Comparison of ENCODE assay signal across 22 cellular contexts in genomic region chr10:3418041-3418760, GRCh38.
DNase-seq lines count a peak whose midpoint lies in the region; ATAC-seq and TF ChIP-seq lines count a peak whose summit lies in the region.
"Had no signal": no experiment of that assay in that cellular context is flagged by ENCODE, and none has a peak within 500 bp of the region (broad histone marks: within the 10 kb centered on the region; RNA-seq: fewer than 3 reads in every experiment).

No MANE protein-coding gene starts in this region.

- H2AFZ ChIP-seq in SK-N-SH (ENCODE audit: low read depth), result peak overlapping the region; percentile 8; the same call in 1 of the 2 replicates
- no peak overlapping the region for H2AFZ ChIP-seq in osteoblast (ENCODE audit: low read length)
- H2AFZ ChIP-seq: GM23248 had no signal

- H3K9me3 ChIP-seq in SK-N-SH (no peaks in the 10 kb centered on the region), osteoblast (ENCODE audit: low read depth, low read length) (no peaks in the 10 kb centered on the region)
- H3K9me3 ChIP-seq: BLaER1 had no signal

- no peak overlapping the region for H3K4me3 ChIP-seq in SK-N-SH (ENCODE audit: low read depth in 2 of 2, low read length in 1 of 2)
- H3K4me3 ChIP-seq in fibroblast of villous mesenchyme (ENCODE audit: low read depth, low read length), result no peak overlapping the region
- no peak overlapping the region for H3K4me3 ChIP-seq in osteoblast (ENCODE audit: insufficient read depth, low read length)
- H3K4me3 ChIP-seq: BLaER1, GM12878, GM23248 had no signal

- H3K27me3 ChIP-seq in SK-N-SH (ENCODE audit: insufficient read depth) (no peaks in the 10 kb centered on the region), osteoblast (ENCODE audit: insufficient read depth, low read length) (peaks cover 17% of the 10 kb centered on the region)
- H3K27me3 ChIP-seq: BLaER1 had no signal

- H3K4me3 Mint-ChIP-seq in natural killer cell treated with Interleukin-12 subunit alpha and Interleukin-12 subunit beta and Interleukin-15 and Interleukin-18, amount 100 ng/mL, for 72 hours, result no peak overlapping the region
- H3K4me3 Mint-ChIP-seq: CD8-positive, alpha-beta T cell; HFFc6 had no signal

- WGBS in SK-N-SH (ENCODE audit: low lambda C conversion rate), result 81% methylated on average over 13 of the region's 13 CpGs

- no peak overlapping the region for H3K4me2 ChIP-seq in SK-N-SH
- no peak overlapping the region for H3K4me2 ChIP-seq in osteoblast (ENCODE audit: insufficient read depth, low read length)
- H3K4me2 ChIP-seq: BLaER1, KMS-11 had no signal

- no peak for TF ChIP-seq EP300 in SK-N-SH (IDR thresholded peaks at IDR 0.05; ENCODE audit: borderline replicate concordance in 1 of 2, low read depth in 1 of 2, low read length in 1 of 2)

- TF ChIP-seq CTCF in SK-N-SH (IDR thresholded peaks at IDR 0.05), result no peak
- no peak for TF ChIP-seq CTCF in fibroblast of villous mesenchyme (IDR thresholded peaks at IDR 0.05; ENCODE audit: insufficient read depth, low read depth, low read length)
- no peak for TF ChIP-seq CTCF in osteoblast (IDR thresholded peaks at IDR 0.05; ENCODE audit: extremely low read depth, low read depth, low read length)

- no peaks in the 10 kb centered on the region for H3K9me3 Mint-ChIP-seq in natural killer cell treated with Interleukin-12 subunit alpha and Interleukin-12 subunit beta and Interleukin-15 and Interleukin-18, amount 100 ng/mL, for 72 hours
- H3K9me3 Mint-ChIP-seq: CD8-positive, alpha-beta T cell; HFFc6 had no signal

- H3K27ac ChIP-seq in SK-N-SH (ENCODE audit: low read depth in 2 of 2, low read length in 1 of 2) (no peak overlapping the region), osteoblast (ENCODE audit: low read depth, low read length) (no peak overlapping the region)
- H3K27ac ChIP-seq: BLaER1, GM23248, KMS-11 had no signal

- no peaks in the 10 kb centered on the region for H3K9me2 ChIP-seq in SK-N-SH

- peaks cover 0 to 13% of the 10 kb centered on the region in 2 donors for H3K27me3 Mint-ChIP-seq in natural killer cell treated with Interleukin-12 subunit alpha and Interleukin-12 subunit beta and Interleukin-15 and Interleukin-18, amount 100 ng/mL, for 72 hours

- H3K79me2 ChIP-seq in SK-N-SH (ENCODE audit: insufficient read depth), result no peaks in the 10 kb centered on the region
- no peaks in the 10 kb centered on the region for H3K79me2 ChIP-seq in osteoblast (ENCODE audit: insufficient read depth, low read length)

- CTCF ChIA-PET in SK-N-SH (lab: Yijun Ruan, JAX), result no interaction called here

- H4K20me1 ChIP-seq in SK-N-SH (ENCODE audit: insufficient read depth), result no peaks in the 10 kb centered on the region
- no peaks in the 10 kb centered on the region for H4K20me1 ChIP-seq in osteoblast (ENCODE audit: insufficient read depth, low read length)
- H4K20me1 ChIP-seq: BLaER1 had no signal

- peaks cover 22 to 46% of the 10 kb centered on the region in 2 donors for H3K4me1 Mint-ChIP-seq in natural killer cell treated with Interleukin-12 subunit alpha and Interleukin-12 subunit beta and Interleukin-15 and Interleukin-18, amount 100 ng/mL, for 72 hours (ENCODE audit: low read depth in 2 of 2)

- H3K27ac Mint-ChIP-seq in natural killer cell treated with Interleukin-12 subunit alpha and Interleukin-12 subunit beta and Interleukin-15 and Interleukin-18, amount 100 ng/mL, for 72 hours, result peak overlapping the region in 1 of 2 donors; percentile 31
- H3K27ac Mint-ChIP-seq: CD8-positive, alpha-beta T cell; HFFc6 had no signal

- H3F3A ChIP-seq in SK-N-SH (replicated peaks; ENCODE audit: insufficient read depth), result peaks cover 4% of the 10 kb centered on the region

- DNase-seq in A172 (ENCODE audit: low spot score) (peak; percentile 60), SK-N-SH (no peak), fibroblast of villous mesenchyme (ENCODE audit: low read depth) (peak; percentile 72), osteoblast (ENCODE audit: insufficient read length, low spot score, missing footprints) (peak; percentile 4), GOT3 (lab: John Stamatoyannopoulos, UW) (no peak), NCI-H2081 (lab: John Stamatoyannopoulos, UW) (no peak)
- no peak for DNase-seq in natural killer cell treated with Interleukin-12 subunit alpha and Interleukin-12 subunit beta and Interleukin-15 and Interleukin-18, amount 100 ng/mL, for 72 hours (ENCODE audit: low spot score)
- no peak for DNase-seq in activated CD8-positive, alpha-beta memory T cell treated with anti-CD3 and anti-CD28 coated beads for 24 hours
- DNase-seq: 8988T; GDM1; GM23248; HFFc6; NCI-H1105 treated with DMSO at 0.1 percent for 48 hours; NCI-H187 treated with DMSO at 0.1 percent for 48 hours; NCI-H2171; NCI-H446; NK-92 treated with Interleukin-12 subunit alpha and Interleukin-12 subunit beta, amount 100 ng/mL, for 24 hours; SHP77 treated with DMSO at 0.1 percent for 48 hours had no signal

- no peaks in the 10 kb centered on the region for H3K36me3 Mint-ChIP-seq in natural killer cell treated with Interleukin-12 subunit alpha and Interleukin-12 subunit beta and Interleukin-15 and Interleukin-18, amount 100 ng/mL, for 72 hours
- H3K36me3 Mint-ChIP-seq: CD8-positive, alpha-beta T cell had no signal

- H3K4me1 ChIP-seq in SK-N-SH (ENCODE audit: control insufficient read depth in 1 of 2, insufficient read depth in 2 of 2, low read depth in 1 of 2, low read length in 1 of 2) (no peaks in the 10 kb centered on the region; a peak in 1 of 4 replicates), osteoblast (ENCODE audit: insufficient read depth, low read length) (no peaks in the 10 kb centered on the region)

- H3K9ac ChIP-seq in SK-N-SH, result no peak overlapping the region
- H3K9ac ChIP-seq: BLaER1, GM23248, KMS-11 had no signal

- TF ChIP-seq RAD21 in SK-N-SH (IDR thresholded peaks at IDR 0.05; ENCODE audit: low read length), result no peak

- no peaks in the 10 kb centered on the region for H3K36me3 ChIP-seq in SK-N-SH (replicated peaks in 1 of 2; ENCODE audit: control insufficient read depth in 1 of 2, insufficient read depth in 2 of 2, low read length in 1 of 2)
- H3K36me3 ChIP-seq in osteoblast (ENCODE audit: insufficient read depth, low read length), result no peaks in the 10 kb centered on the region
- H3K36me3 ChIP-seq: BLaER1 had no signal

- ATAC-seq in natural killer cell treated with Interleukin-12 subunit alpha and Interleukin-12 subunit beta and Interleukin-15 and Interleukin-18, amount 100 ng/mL, for 72 hours, result no peak
- ATAC-seq: CD8-positive, alpha-beta T cell; GM12878 had no signal

- POLR2A ChIA-PET in SK-N-SH (lab: Yijun Ruan, JAX), result no interaction called here

TF ChIP-seq in SK-N-SH, 30 proteins besides CTCF, POLR2A, EP300 and RAD21:
- TF ChIP-seq, protein P1, sequence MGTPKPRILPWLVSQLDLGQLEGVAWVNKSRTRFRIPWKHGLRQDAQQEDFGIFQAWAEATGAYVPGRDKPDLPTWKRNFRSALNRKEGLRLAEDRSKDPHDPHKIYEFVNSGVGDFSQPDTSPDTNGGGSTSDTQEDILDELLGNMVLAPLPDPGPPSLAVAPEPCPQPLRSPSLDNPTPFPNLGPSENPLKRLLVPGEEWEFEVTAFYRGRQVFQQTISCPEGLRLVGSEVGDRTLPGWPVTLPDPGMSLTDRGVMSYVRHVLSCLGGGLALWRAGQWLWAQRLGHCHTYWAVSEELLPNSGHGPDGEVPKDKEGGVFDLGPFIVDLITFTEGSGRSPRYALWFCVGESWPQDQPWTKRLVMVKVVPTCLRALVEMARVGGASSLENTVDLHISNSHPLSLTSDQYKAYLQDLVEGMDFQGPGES (IDR thresholded peaks at IDR 0.05; ENCODE audit: low read depth, low read length), result no peak
- TF ChIP-seq MEF2A (IDR thresholded peaks at IDR 0.05; ENCODE audit: borderline replicate concordance, low read depth) (no peak), RXRA (IDR thresholded peaks at IDR 0.05; ENCODE audit: borderline replicate concordance, low read depth) (no peak), EZH2phosphoT487 (IDR thresholded peaks at IDR 0.05; ENCODE audit: borderline replicate concordance, low read depth) (no peak), TCF12 (IDR thresholded peaks at IDR 0.05) (no peak), POLR2AphosphoS5 (IDR thresholded peaks at IDR 0.05; ENCODE audit: low read depth, low read length) (no peak), TAF1 (IDR thresholded peaks at IDR 0.05; ENCODE audit: borderline replicate concordance, low read depth, low read length) (no peak)

Comparison
In these comparisons a context has a peak if more than half of its experiments do, and no peak if none do; other contexts are left out.
1. DNase-seq: peak in A172 (single experiment), fibroblast of villous mesenchyme (single experiment) and osteoblast (single experiment); none in SK-N-SH (single experiment), natural killer cell treated with Interleukin-12 subunit alpha and Interleukin-12 subunit beta and Interleukin-15 and Interleukin-18, amount 100 ng/mL, for 72 hours (single experiment), GOT3 (single experiment), activated CD8-positive, alpha-beta memory T cell treated with anti-CD3 and anti-CD28 coated beads for 24 hours (single experiment) and NCI-H2081 (0 of 2).